In genomic region chr2:48605482-48606175, GRCh38 we compare ENCODE assay signal across 1 cellular context.
TF ChIP-seq lines count a peak whose summit lies in the region.

No MANE protein-coding gene starts in this region.

TF ChIP-seq in K562, 482 proteins besides CTCF, POLR2A, EP300 and RAD21 (continued from another document and continues in another):
- TF ChIP-seq, protein P1, sequence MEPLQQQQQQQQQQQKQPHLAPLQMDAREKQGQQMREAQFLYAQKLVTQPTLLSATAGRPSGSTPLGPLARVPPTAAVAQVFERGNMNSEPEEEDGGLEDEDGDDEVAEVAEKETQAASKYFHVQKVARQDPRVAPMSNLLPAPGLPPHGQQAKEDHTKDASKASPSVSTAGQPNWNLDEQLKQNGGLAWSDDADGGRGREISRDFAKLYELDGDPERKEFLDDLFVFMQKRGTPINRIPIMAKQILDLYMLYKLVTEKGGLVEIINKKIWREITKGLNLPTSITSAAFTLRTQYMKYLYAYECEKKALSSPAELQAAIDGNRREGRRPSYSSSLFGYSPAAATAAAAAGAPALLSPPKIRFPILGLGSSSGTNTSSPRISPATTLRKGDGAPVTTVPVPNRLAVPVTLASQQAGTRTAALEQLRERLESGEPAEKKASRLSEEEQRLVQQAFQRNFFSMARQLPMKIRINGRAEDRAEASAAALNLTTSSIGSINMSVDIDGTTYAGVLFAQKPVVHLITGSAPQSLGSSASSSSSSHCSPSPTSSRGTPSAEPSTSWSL (CRISPR knock-in tag; IDR thresholded peaks at IDR 0.05; ENCODE audit: borderline replicate concordance): no peak
- TF ChIP-seq MYNN (IDR thresholded peaks at IDR 0.05) (no peak), MYNN (CRISPR knock-in tag; IDR thresholded peaks at IDR 0.05) (no peak), HDAC8 (tag; IDR thresholded peaks at IDR 0.05) (no peak), FOXK2 (conservative IDR thresholded peaks at IDR 0.05 in 1 of 2, IDR thresholded peaks at IDR 0.05 in 1 of 2; ENCODE audit: low read depth in 2 of 2) (peak in 1 of 2 experiments; percentile 74; a peak in 2 of 4 replicates), C11orf30 (IDR thresholded peaks at IDR 0.05; ENCODE audit: low read depth) (no peak), NFATC3 (IDR thresholded peaks at IDR 0.05) (peak; percentile 66; the same call in 1 of the 2 replicates), ZNF766 (CRISPR knock-in tag; conservative IDR thresholded peaks at IDR 0.05) (peak; percentile 75), CCAR2 (IDR thresholded peaks at IDR 0.05; ENCODE audit: low read depth, low read length) (no peak), NR3C1 (CRISPR knock-in tag; IDR thresholded peaks at IDR 0.05) (no peak), ZNF436 (CRISPR knock-in tag; IDR thresholded peaks at IDR 0.05) (no peak), ZNF121 (CRISPR knock-in tag; conservative IDR thresholded peaks at IDR 0.05) (no peak), PHF8 (IDR thresholded peaks at IDR 0.05; ENCODE audit: borderline replicate concordance, low read length) (no peak), ZNF695 (CRISPR knock-in tag; IDR thresholded peaks at IDR 0.05) (no peak), ASH1L (IDR thresholded peaks at IDR 0.05; ENCODE audit: borderline replicate concordance, low read depth, partially characterized antibody) (no peak), CSDE1 (IDR thresholded peaks at IDR 0.05) (no peak), SMAD1 (IDR thresholded peaks at IDR 0.05; ENCODE audit: low read depth, low read length, partially characterized antibody) (peak; percentile 83), ZNF212 (CRISPR knock-in tag; IDR thresholded peaks at IDR 0.05) (no peak), L3MBTL2 (IDR thresholded peaks at IDR 0.05) (peak; percentile 87), RNF219 (CRISPR knock-in tag; IDR thresholded peaks at IDR 0.05) (no peak), SRSF1 (IDR thresholded peaks at IDR 0.05; ENCODE audit: low read depth, low read length) (no peak), SOX6 (IDR thresholded peaks at IDR 0.05) (peak; percentile 90), KHSRP (IDR thresholded peaks at IDR 0.05) (peak; percentile 57), ZNF445 (CRISPR knock-in tag; IDR thresholded peaks at IDR 0.05; ENCODE audit: low read depth) (no peak), NFYB (IDR thresholded peaks at IDR 0.05; ENCODE audit: extremely low read depth, insufficient read length) (no peak), BRD9 (IDR thresholded peaks at IDR 0.05; ENCODE audit: low read depth, partially characterized antibody) (peak; percentile 86), MEIS2 (IDR thresholded peaks at IDR 0.05; ENCODE audit: partially characterized antibody) (peak; percentile 74), SMAD2 (IDR thresholded peaks at IDR 0.05; ENCODE audit: low read depth, low read length) (no peak), ZBTB26 (CRISPR knock-in tag; IDR thresholded peaks at IDR 0.05) (no peak), MTA1 (IDR thresholded peaks at IDR 0.05; ENCODE audit: borderline replicate concordance) (no peak), TRIM28 (IDR thresholded peaks at IDR 0.05) (0 out of 2 replicates have a peak, but pooled peaks have one; percentile 59), ZNF184 (CRISPR knock-in tag; IDR thresholded peaks at IDR 0.05) (no peak), NBN (IDR thresholded peaks at IDR 0.05; ENCODE audit: low read depth) (peak; percentile 30; the same call in 1 of the 2 replicates), WHSC1 (IDR thresholded peaks at IDR 0.05; ENCODE audit: low read length) (no peak), TAF9B (IDR thresholded peaks at IDR 0.05; ENCODE audit: partially characterized antibody) (peak; percentile 71), HOMEZ (CRISPR knock-in tag; IDR thresholded peaks at IDR 0.05) (no peak), ZNF717 (CRISPR knock-in tag; IDR thresholded peaks at IDR 0.05) (no peak), GABPB2 (CRISPR knock-in tag; conservative IDR thresholded peaks at IDR 0.05) (no peak), OTX1 (CRISPR knock-in tag; IDR thresholded peaks at IDR 0.05) (no peak)
- TF ChIP-seq, protein P2, sequence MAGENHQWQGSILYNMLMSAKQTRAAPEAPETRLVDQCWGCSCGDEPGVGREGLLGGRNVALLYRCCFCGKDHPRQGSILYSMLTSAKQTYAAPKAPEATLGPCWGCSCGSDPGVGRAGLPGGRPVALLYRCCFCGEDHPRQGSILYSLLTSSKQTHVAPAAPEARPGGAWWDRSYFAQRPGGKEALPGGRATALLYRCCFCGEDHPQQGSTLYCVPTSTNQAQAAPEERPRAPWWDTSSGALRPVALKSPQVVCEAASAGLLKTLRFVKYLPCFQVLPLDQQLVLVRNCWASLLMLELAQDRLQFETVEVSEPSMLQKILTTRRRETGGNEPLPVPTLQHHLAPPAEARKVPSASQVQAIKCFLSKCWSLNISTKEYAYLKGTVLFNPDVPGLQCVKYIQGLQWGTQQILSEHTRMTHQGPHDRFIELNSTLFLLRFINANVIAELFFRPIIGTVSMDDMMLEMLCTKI (IDR thresholded peaks at IDR 0.05; ENCODE audit: partially characterized antibody): no peak
- TF ChIP-seq, protein P3, sequence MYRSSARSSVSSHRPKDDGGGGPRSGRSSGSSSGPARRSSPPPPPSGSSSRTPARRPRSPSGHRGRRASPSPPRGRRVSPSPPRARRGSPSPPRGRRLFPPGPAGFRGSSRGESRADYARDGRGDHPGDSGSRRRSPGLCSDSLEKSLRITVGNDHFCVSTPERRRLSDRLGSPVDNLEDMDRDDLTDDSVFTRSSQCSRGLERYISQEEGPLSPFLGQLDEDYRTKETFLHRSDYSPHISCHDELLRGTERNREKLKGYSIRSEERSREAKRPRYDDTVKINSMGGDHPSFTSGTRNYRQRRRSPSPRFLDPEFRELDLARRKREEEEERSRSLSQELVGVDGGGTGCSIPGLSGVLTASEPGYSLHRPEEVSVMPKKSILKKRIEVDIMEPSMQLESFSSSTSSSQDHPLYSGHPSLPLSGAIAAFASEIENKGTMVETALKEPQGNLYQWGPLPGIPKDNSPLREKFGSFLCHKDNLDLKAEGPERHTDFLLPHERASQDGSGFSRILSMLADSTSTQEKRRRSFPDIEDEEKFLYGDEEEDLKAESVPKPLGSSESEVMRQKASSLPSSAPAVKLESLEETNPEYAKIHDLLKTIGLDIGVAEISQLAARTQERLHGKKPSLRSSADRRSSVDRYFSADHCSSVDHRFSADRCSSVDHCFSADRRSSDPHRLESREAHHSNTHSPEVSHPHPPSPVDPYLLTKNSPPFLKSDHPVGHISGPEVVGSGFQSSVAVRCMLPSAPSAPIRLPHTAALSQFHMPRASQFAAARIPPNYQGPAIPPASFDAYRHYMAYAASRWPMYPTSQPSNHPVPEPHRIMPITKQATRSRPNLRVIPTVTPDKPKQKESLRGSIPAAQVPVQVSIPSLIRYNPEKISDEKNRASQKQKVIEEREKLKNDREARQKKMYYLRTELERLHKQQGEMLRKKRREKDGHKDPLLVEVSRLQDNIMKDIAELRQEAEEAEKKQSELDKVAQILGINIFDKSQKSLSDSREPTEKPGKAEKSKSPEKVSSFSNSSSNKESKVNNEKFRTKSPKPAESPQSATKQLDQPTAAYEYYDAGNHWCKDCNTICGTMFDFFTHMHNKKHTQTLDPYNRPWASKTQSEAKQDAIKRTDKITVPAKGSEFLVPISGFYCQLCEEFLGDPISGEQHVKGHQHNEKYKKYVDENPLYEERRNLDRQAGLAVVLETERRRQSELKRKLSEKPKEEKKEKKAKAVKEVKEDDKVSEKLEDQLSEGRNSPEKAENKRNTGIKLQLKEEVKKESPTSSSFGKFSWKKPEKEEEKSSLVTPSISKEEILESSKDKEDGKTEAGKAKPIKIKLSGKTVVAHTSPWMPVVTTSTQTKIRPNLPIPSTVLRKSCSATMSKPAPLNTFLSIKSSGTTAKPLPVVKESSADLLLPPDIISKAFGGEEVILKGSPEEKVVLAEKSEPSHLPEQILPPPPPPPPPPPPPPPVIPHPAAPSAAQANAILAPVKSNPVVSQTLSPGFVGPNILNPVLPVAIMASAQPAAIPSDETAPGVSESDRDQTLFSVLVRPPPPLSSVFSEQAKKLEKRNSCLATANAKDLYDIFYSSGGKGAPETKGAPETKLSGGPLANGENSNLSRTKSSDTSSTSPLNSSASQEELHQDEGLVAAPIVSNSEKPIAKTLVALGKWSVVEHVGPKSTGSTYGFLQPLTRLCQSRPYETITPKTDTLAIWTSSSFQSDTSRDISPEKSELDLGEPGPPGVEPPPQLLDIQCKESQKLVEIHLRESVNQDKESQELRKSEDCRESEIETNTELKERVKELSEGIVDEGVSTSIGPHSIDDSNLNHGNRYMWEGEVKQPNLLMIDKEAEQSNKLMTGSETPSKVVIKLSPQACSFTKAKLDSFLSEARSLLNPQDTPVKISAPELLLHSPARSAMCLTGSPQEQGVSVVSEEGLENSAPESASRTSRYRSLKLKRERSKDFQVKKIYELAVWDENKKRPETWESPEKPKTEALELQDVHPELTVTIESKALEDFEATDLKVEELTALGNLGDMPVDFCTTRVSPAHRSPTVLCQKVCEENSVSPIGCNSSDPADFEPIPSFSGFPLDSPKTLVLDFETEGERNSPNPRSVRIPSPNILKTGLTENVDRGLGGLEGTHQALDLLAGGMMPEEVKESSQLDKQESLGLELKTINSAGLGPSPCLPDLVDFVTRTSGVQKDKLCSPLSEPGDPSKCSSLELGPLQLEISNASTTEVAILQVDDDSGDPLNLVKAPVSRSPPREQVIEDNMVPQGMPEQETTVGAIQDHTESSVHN (IDR thresholded peaks at IDR 0.05; ENCODE audit: borderline replicate concordance in 1 of 2, low read depth in 1 of 2): peak in 1 of 2 experiments; percentile 27; a peak in 1 of 4 replicates
- TF ChIP-seq, protein P4, sequence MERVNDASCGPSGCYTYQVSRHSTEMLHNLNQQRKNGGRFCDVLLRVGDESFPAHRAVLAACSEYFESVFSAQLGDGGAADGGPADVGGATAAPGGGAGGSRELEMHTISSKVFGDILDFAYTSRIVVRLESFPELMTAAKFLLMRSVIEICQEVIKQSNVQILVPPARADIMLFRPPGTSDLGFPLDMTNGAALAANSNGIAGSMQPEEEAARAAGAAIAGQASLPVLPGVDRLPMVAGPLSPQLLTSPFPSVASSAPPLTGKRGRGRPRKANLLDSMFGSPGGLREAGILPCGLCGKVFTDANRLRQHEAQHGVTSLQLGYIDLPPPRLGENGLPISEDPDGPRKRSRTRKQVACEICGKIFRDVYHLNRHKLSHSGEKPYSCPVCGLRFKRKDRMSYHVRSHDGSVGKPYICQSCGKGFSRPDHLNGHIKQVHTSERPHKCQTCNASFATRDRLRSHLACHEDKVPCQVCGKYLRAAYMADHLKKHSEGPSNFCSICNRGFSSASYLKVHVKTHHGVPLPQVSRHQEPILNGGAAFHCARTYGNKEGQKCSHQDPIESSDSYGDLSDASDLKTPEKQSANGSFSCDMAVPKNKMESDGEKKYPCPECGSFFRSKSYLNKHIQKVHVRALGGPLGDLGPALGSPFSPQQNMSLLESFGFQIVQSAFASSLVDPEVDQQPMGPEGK (CRISPR knock-in tag; IDR thresholded peaks at IDR 0.05; ENCODE audit: borderline replicate concordance): no peak
- TF ChIP-seq, protein P5, sequence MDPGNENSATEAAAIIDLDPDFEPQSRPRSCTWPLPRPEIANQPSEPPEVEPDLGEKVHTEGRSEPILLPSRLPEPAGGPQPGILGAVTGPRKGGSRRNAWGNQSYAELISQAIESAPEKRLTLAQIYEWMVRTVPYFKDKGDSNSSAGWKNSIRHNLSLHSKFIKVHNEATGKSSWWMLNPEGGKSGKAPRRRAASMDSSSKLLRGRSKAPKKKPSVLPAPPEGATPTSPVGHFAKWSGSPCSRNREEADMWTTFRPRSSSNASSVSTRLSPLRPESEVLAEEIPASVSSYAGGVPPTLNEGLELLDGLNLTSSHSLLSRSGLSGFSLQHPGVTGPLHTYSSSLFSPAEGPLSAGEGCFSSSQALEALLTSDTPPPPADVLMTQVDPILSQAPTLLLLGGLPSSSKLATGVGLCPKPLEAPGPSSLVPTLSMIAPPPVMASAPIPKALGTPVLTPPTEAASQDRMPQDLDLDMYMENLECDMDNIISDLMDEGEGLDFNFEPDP (CRISPR knock-in tag; IDR thresholded peaks at IDR 0.05): no peak
